Comparison of ENCODE assay signal across 1 cellular context in genomic region chr2:183057333-183057985, GRCh38.
TF ChIP-seq lines count a peak whose summit lies in the region.

No MANE protein-coding gene starts in this region.

TF ChIP-seq in HepG2, 621 proteins besides CTCF, POLR2A, EP300 and RAD21 (continued from another document):
- TF ChIP-seq ZNF574 (CRISPR knock-in tag; IDR thresholded peaks at IDR 0.05) = no peak
- no peak for TF ChIP-seq ZHX2 (IDR thresholded peaks at IDR 0.05; ENCODE audit: low read depth)
- no peak for TF ChIP-seq ZHX2 (CRISPR knock-in tag; IDR thresholded peaks at IDR 0.05; ENCODE audit: borderline replicate concordance)
- TF ChIP-seq ZNF572 (CRISPR knock-in tag; IDR thresholded peaks at IDR 0.05) = no peak
- TF ChIP-seq ZBTB34 (CRISPR knock-in tag; IDR thresholded peaks at IDR 0.05) = no peak
- no peak for TF ChIP-seq ZNF546 (CRISPR knock-in tag; conservative IDR thresholded peaks at IDR 0.05)
- no peak for TF ChIP-seq CC2D1A (CRISPR knock-in tag; IDR thresholded peaks at IDR 0.05)
- no peak for TF ChIP-seq NCOA5 (CRISPR knock-in tag; IDR thresholded peaks at IDR 0.05)
- TF ChIP-seq ZNF749 (CRISPR knock-in tag; IDR thresholded peaks at IDR 0.05; ENCODE audit: borderline replicate concordance) = no peak
- TF ChIP-seq ZNF264 (CRISPR knock-in tag; IDR thresholded peaks at IDR 0.05) = no peak
- TF ChIP-seq PATZ1 (CRISPR knock-in tag; IDR thresholded peaks at IDR 0.05) = 0 out of 2 replicates have a peak, but pooled peaks have one; percentile 1
- TF ChIP-seq KDM5A (IDR thresholded peaks at IDR 0.05; ENCODE audit: borderline replicate concordance, low read length) = no peak
- TF ChIP-seq ZNF850 (CRISPR knock-in tag; conservative IDR thresholded peaks at IDR 0.05) = no peak
- no peak for TF ChIP-seq MXD4 (CRISPR knock-in tag; IDR thresholded peaks at IDR 0.05)
- no peak for TF ChIP-seq KLF6 (CRISPR knock-in tag; IDR thresholded peaks at IDR 0.05)
- no peak for TF ChIP-seq ZNF329 (CRISPR knock-in tag; IDR thresholded peaks at IDR 0.05; ENCODE audit: low read depth)
- TF ChIP-seq ZNF775 (CRISPR knock-in tag; IDR thresholded peaks at IDR 0.05; ENCODE audit: borderline replicate concordance) = 0 out of 2 replicates have a peak, but pooled peaks have one; percentile 10
- TF ChIP-seq ZSCAN21 (CRISPR knock-in tag; IDR thresholded peaks at IDR 0.05; ENCODE audit: borderline replicate concordance) = no peak
- TF ChIP-seq HDAC6 (IDR thresholded peaks at IDR 0.05; ENCODE audit: low read depth, low read length) = no peak
- TF ChIP-seq PBX2 (CRISPR knock-in tag; IDR thresholded peaks at IDR 0.05) = no peak
- TF ChIP-seq NR2F2 (IDR thresholded peaks at IDR 0.05; ENCODE audit: borderline replicate concordance, low read depth) = no peak
- TF ChIP-seq CREM (IDR thresholded peaks at IDR 0.05) = no peak
- no peak for TF ChIP-seq CREM (CRISPR knock-in tag; IDR thresholded peaks at IDR 0.05)
- no peak for TF ChIP-seq NFATC3 (CRISPR knock-in tag; IDR thresholded peaks at IDR 0.05)
- TF ChIP-seq HNRNPUL1 (IDR thresholded peaks at IDR 0.05; ENCODE audit: low read depth, low read length) = no peak
- TF ChIP-seq NONO (IDR thresholded peaks at IDR 0.05) = no peak
- TF ChIP-seq NONO (CRISPR knock-in tag; conservative IDR thresholded peaks at IDR 0.05) = 0 out of 2 replicates have a peak, but pooled peaks have one; percentile 7
